Comparison of ENCODE assay signal across 18 cellular contexts in the genomic region with DNA sequence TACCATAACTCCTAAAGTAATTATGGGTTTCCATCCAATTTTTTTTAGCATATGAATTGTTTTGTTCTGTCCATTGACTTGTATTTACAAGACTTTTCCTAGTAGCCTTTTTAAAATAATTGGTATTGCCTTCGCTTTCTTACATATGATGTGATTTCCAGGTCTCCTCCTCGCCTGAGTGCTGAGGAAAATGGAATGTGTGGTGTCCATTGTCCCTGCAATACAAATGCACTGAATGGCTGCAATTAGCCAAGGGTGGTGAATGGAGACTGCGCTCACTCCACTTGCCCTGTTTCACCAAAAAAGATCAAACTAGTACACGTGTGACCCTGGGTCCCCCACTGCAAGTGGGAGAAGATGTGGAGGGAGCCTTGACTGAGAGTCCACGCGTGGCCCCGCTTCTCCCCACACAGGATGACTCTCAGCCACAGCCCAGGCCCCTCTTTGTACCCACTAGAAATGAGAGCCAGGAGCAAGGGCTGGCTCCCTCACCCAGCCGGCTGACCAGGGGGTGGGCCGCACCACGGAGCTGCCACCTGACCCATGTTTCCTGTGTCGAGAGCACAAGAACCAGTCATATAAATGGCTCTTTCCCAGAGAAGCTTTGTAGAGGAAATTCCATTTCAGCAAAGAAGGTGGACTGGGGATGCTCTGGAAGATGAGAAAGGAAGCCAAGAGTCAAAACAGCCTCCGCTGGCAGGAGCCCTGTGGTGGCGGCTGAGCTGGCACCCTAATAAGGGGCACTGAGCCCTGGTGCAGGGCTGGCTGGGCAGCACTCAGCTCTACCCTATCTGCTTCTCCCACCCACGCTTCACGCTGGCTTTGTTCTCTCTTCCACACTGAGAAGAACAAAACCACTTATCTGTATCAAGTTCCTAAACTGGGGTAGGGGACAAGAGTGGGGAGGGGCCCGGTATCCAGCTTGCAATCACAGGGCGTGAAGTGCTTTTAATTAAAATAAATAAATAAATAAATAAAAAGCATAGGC. TPM values are rescaled to one million over a fixed set of nuclear protein-coding genes. Genes with fewer than 3 reads are reported as not detected.
A peak's percentile ranks its signal among the peaks of the same experiment; 100 is the strongest.
DNase-seq lines count a peak whose midpoint lies in the region; ATAC-seq, FAIRE-seq and TF ChIP-seq lines count a peak whose summit lies in the region.
"Had no signal": no experiment of that assay in that cellular context is flagged by ENCODE, and none has a peak within 500 bp of the region (broad histone marks: within the 10 kb centered on the region; RNA-seq: fewer than 3 reads in every experiment).

No MANE protein-coding gene starts in this region.

- TF ChIP-seq CTCF in kidney (IDR thresholded peaks at IDR 0.05; ENCODE audit: borderline replicate concordance, extremely low read depth, insufficient read depth) (no peak), SK-N-SH (IDR thresholded peaks at IDR 0.05) (no peak)

- no peaks in the 10 kb centered on the region for H3F3A ChIP-seq in SK-N-SH (replicated peaks; ENCODE audit: insufficient read depth)

- H3K27me3 ChIP-seq in SK-N-SH (ENCODE audit: insufficient read depth), result no peaks in the 10 kb centered on the region
- H3K27me3 ChIP-seq: neutrophil had no signal

- H3K9ac ChIP-seq in kidney (ENCODE audit: low read length in 2 of 2) (no peak overlapping the region), SK-N-SH (no peak overlapping the region)
- H3K9ac ChIP-seq: KMS-11 had no signal

- no peak overlapping the region for H3K4me2 ChIP-seq in SK-N-SH

- DNase-seq in activated gamma-delta T cell (lab: John Stamatoyannopoulos, UW), result peak; percentile 21
- no peak for DNase-seq in activated gamma-delta T cell treated with Interleukin-2 at 50 U/mL for 16 hours
- DNase-seq in activated CD4-positive, alpha-beta memory T cell treated with anti-CD3 and anti-CD28 coated beads, Interleukin-2, amount 10 ng/mL, durations not matched to agents 7 days and 5 days, result no peak
- DNase-seq in kidney, result peak; percentile 54
- no peak for DNase-seq in SK-N-SH
- DNase-seq in NCI-H226, result no peak
- DNase-seq: effector CD4-positive, alpha-beta T cell; foreskin fibroblast; mesenchymal stem cell; NCI-H187 treated with DMSO at 0.1 percent for 48 hours; T1000 had no signal

- no peak for TF ChIP-seq EP300 in SK-N-SH (IDR thresholded peaks at IDR 0.05; ENCODE audit: borderline replicate concordance in 1 of 2, low read depth in 1 of 2, low read length in 1 of 2)

- CTCF ChIA-PET in activated CD4-positive, alpha-beta memory T cell treated with anti-CD3 and anti-CD28 coated beads, Interleukin-2, amount 10 ng/mL, durations not matched to agents 7 days and 5 days (lab: Charles Lee), result interaction anchor here (0.7 to 3.5 kb wide), 4 partner anchors 10 to 49 kb away, joined by 3 to 40 read pairs (median 10); no protein-coding TSS in a partner anchor
- CTCF ChIA-PET in SK-N-SH (lab: Yijun Ruan, JAX), result interaction anchor here (0.8 to 2.5 kb wide), 3 partner anchors 12 to 163 kb away, joined by 4 to 7 read pairs (median 4); no protein-coding TSS in a partner anchor

- no peak for ATAC-seq in HG02588 (IDR thresholded peaks at IDR 0.05; ENCODE audit: unreplicated experiment)

- FAIRE-seq in kidney (lab: Jason Lieb, UNC), result no peak
- FAIRE-seq: H54 had no signal

- WGBS in SK-N-SH (ENCODE audit: low lambda C conversion rate), result 96% methylated on average over 14 of the region's 17 CpGs

- H3K9me3 Mint-ChIP-seq in activated CD4-positive, alpha-beta memory T cell treated with anti-CD3 and anti-CD28 coated beads, Interleukin-2, amount 10 ng/mL, durations not matched to agents 7 days and 5 days, result no peaks in the 10 kb centered on the region
- H3K9me3 Mint-ChIP-seq: stimulated activated naive CD8-positive, alpha-beta T cell treated with anti-CD3 and anti-CD28 coated beads, Interleukin-15, Interleukin-2, amounts not matched to agents 100 ng/mL and 50 ng/mL, for 24 hours had no signal

- H3K9me3 ChIP-seq in kidney (ENCODE audit: control insufficient read depth in 1 of 2, low read length in 2 of 2) (no peaks in the 10 kb centered on the region), SK-N-SH (no peaks in the 10 kb centered on the region)
- H3K9me3 ChIP-seq: neutrophil had no signal

- H3K36me3 ChIP-seq in kidney (ENCODE audit: control insufficient read depth in 1 of 2, insufficient read depth in 2 of 2, low read length in 2 of 2) (peaks cover 8 to 9% of the 10 kb centered on the region in 2 donors), SK-N-SH (replicated peaks in 1 of 2; ENCODE audit: control insufficient read depth in 1 of 2, insufficient read depth in 2 of 2, low read length in 1 of 2) (peaks cover 0 to 41% of the 10 kb centered on the region in 2 experiments)

- H3K9me2 ChIP-seq in SK-N-SH, result no peaks in the 10 kb centered on the region

- no peak overlapping the region for H3K4me3 ChIP-seq in kidney (ENCODE audit: low read length in 2 of 2)
- no peak overlapping the region for H3K4me3 ChIP-seq in SK-N-SH (ENCODE audit: low read depth in 2 of 2, low read length in 1 of 2)
- H3K4me3 ChIP-seq: skin epidermis had no signal

- POLR2A ChIA-PET in activated CD4-positive, alpha-beta memory T cell treated with anti-CD3 and anti-CD28 coated beads, Interleukin-2, amount 10 ng/mL, durations not matched to agents 7 days and 5 days (lab: Charles Lee), result interaction anchor here (2.0 to 13.0 kb wide), 4 partner anchors 9 to 42 kb away, joined by 8 to 270 read pairs (median 72); no protein-coding TSS in a partner anchor
- POLR2A ChIA-PET in SK-N-SH (lab: Yijun Ruan, JAX), result no interaction called here

- H4K20me1 ChIP-seq in SK-N-SH (ENCODE audit: insufficient read depth), result no peaks in the 10 kb centered on the region

- intact Hi-C loops in kidney (cut with DNase I), result no loop called here

- H3K27ac Mint-ChIP-seq in activated CD4-positive, alpha-beta memory T cell treated with anti-CD3 and anti-CD28 coated beads, Interleukin-2, amount 10 ng/mL, durations not matched to agents 7 days and 5 days, result peak overlapping the region; percentile 45
- H3K27ac Mint-ChIP-seq: stimulated activated naive CD8-positive, alpha-beta T cell treated with anti-CD3 and anti-CD28 coated beads, Interleukin-15, Interleukin-2, amounts not matched to agents 100 ng/mL and 50 ng/mL, for 24 hours had no signal

- TF ChIP-seq RAD21 in SK-N-SH (IDR thresholded peaks at IDR 0.05; ENCODE audit: low read length), result no peak

- no peak overlapping the region for H2AFZ ChIP-seq in SK-N-SH (ENCODE audit: low read depth)

- H3K27ac ChIP-seq in kidney (ENCODE audit: low read depth in 2 of 2, low read length in 2 of 2) (peak overlapping the region; percentile 30 to 81), temporal lobe (ENCODE audit: low read depth, low read length) (peak overlapping the region; percentile 84), SK-N-SH (ENCODE audit: low read depth in 2 of 2, low read length in 1 of 2) (no peak overlapping the region)
- H3K27ac ChIP-seq: neutrophil had no signal

- peaks cover 72% of the 10 kb centered on the region for H3K36me3 Mint-ChIP-seq in activated CD4-positive, alpha-beta memory T cell treated with anti-CD3 and anti-CD28 coated beads, Interleukin-2, amount 10 ng/mL, durations not matched to agents 7 days and 5 days (ENCODE audit: low read depth)

- H3K4me1 ChIP-seq in kidney (ENCODE audit: control insufficient read depth in 1 of 2, insufficient read depth in 1 of 2, low read depth in 1 of 2, low read length in 2 of 2) (peaks cover 19 to 45% of the 10 kb centered on the region in 2 donors), SK-N-SH (ENCODE audit: control insufficient read depth in 1 of 2, insufficient read depth in 2 of 2, low read depth in 1 of 2, low read length in 1 of 2) (peaks cover 0 to 6% of the 10 kb centered on the region in 2 experiments; a peak in 1 of 4 replicates)

- H3K79me2 ChIP-seq in SK-N-SH (ENCODE audit: insufficient read depth), result no peaks in the 10 kb centered on the region

- H3K4me3 Mint-ChIP-seq in activated CD4-positive, alpha-beta memory T cell treated with anti-CD3 and anti-CD28 coated beads, Interleukin-2, amount 10 ng/mL, durations not matched to agents 7 days and 5 days, result no peak overlapping the region
- H3K4me3 Mint-ChIP-seq: stimulated activated naive CD8-positive, alpha-beta T cell treated with anti-CD3 and anti-CD28 coated beads, Interleukin-15, Interleukin-2, amounts not matched to agents 100 ng/mL and 50 ng/mL, for 24 hours had no signal

- H3K27me3 Mint-ChIP-seq in activated CD4-positive, alpha-beta memory T cell treated with anti-CD3 and anti-CD28 coated beads, Interleukin-2, amount 10 ng/mL, durations not matched to agents 7 days and 5 days, result no peaks in the 10 kb centered on the region
- H3K27me3 Mint-ChIP-seq: stimulated activated naive CD8-positive, alpha-beta T cell treated with anti-CD3 and anti-CD28 coated beads, Interleukin-15, Interleukin-2, amounts not matched to agents 100 ng/mL and 50 ng/mL, for 24 hours had no signal

- peaks cover 86% of the 10 kb centered on the region for H3K4me1 Mint-ChIP-seq in activated CD4-positive, alpha-beta memory T cell treated with anti-CD3 and anti-CD28 coated beads, Interleukin-2, amount 10 ng/mL, durations not matched to agents 7 days and 5 days

TF ChIP-seq in SK-N-SH, 30 proteins besides CTCF, POLR2A, EP300 and RAD21 (continues in another document):
- no peak for TF ChIP-seq EZH2phosphoT487 (IDR thresholded peaks at IDR 0.05; ENCODE audit: borderline replicate concordance, low read depth)
- TF ChIP-seq, protein P1, sequence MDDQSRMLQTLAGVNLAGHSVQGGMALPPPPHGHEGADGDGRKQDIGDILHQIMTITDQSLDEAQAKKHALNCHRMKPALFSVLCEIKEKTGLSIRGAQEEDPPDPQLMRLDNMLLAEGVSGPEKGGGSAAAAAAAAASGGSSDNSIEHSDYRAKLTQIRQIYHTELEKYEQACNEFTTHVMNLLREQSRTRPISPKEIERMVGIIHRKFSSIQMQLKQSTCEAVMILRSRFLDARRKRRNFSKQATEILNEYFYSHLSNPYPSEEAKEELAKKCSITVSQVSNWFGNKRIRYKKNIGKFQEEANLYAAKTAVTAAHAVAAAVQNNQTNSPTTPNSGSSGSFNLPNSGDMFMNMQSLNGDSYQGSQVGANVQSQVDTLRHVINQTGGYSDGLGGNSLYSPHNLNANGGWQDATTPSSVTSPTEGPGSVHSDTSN (IDR thresholded peaks at IDR 0.05), result no peak
- TF ChIP-seq, protein P2, sequence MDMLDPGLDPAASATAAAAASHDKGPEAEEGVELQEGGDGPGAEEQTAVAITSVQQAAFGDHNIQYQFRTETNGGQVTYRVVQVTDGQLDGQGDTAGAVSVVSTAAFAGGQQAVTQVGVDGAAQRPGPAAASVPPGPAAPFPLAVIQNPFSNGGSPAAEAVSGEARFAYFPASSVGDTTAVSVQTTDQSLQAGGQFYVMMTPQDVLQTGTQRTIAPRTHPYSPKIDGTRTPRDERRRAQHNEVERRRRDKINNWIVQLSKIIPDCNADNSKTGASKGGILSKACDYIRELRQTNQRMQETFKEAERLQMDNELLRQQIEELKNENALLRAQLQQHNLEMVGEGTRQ (IDR thresholded peaks at IDR 0.05; ENCODE audit: borderline replicate concordance, low read depth, low read length), result no peak

RNA-seq across cellular contexts. Expression of a gene that starts 52.4 kb away (rescaled TPM):
- total RNA-seq in activated CD4-positive, alpha-beta memory T cell treated with anti-CD3 and anti-CD28 coated beads, Interleukin-2, amount 10 ng/mL, durations not matched to agents 7 days and 5 days, result 10 to 100 TPM; 44.9 to 46.6 TPM
- total RNA-seq in kidney (30.0 TPM), temporal lobe (17.0 TPM)
- polyA plus RNA-seq in kidney (ENCODE audit: insufficient read depth, low read depth, low replicate concordance) (11.8 TPM), SK-N-SH (2012; rRNA removed) (5.2 and 5.6 TPM in 2 replicates)
- polyA plus RNA-seq in SK-N-SH (2012; cell fraction: cytosol; rRNA removed), result 2.2 and 3.6 TPM in 2 replicates
- 11.3 and 11.7 TPM in 2 replicates for polyA plus RNA-seq in SK-N-SH (2012; cell fraction: nucleus; rRNA removed)

Comparison
In these comparisons a context has a peak if more than half of its experiments do, and no peak if none do; other contexts are left out.
1. DNase-seq: peak in activated gamma-delta T cell (single experiment) and kidney (single experiment); none in activated gamma-delta T cell treated with Interleukin-2 at 50 U/mL for 16 hours (single experiment), activated CD4-positive, alpha-beta memory T cell treated with anti-CD3 and anti-CD28 coated beads, Interleukin-2, amount 10 ng/mL, durations not matched to agents 7 days and 5 days (single experiment), SK-N-SH (single experiment) and NCI-H226 (single experiment).
2. H3K27ac ChIP-seq: peak in kidney (2 of 2) and temporal lobe (single experiment); none in SK-N-SH (0 of 2).